Comparison of ENCODE assay signal across 24 cellular contexts in the genomic region with DNA sequence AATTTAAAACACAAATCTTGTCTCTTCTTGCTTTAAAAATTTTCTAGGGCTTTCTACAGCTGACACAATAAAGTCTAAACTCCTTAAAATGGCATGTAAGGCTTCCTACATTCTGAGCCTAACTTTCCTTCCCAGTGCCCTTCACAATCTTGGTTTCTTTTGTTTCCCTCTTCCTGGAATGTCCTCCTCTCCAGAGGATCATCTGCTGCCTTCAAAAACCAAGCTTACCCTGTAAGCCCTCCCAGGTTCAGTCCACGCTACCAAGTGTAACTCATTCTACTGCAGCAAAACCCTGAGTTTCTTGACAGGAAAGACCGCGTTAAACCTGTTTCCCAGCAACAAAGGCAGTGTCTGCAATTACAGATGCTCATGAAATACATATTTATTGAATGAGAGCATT.
DNase-seq lines count a peak whose midpoint lies in the region; ATAC-seq and TF ChIP-seq lines count a peak whose summit lies in the region.
"Had no signal": no experiment of that assay in that cellular context is flagged by ENCODE, and none has a peak within 500 bp of the region (broad histone marks: within the 10 kb centered on the region; RNA-seq: fewer than 3 reads in every experiment).

No MANE protein-coding gene starts in this region.

- ATAC-seq in GM19372 (IDR thresholded peaks at IDR 0.05; ENCODE audit: low read depth, unreplicated experiment) (peak; percentile 3), HG02970 (IDR thresholded peaks at IDR 0.05; ENCODE audit: low FRiP score, unreplicated experiment) (peak; percentile 14), right cardiac atrium (no peak)
- ATAC-seq in central memory CD8-positive, alpha-beta T cell (replicated peaks; ENCODE audit: extremely low read depth, poor library complexity, severe bottlenecking): no peak
- ATAC-seq: esophagus mucosa, SK-N-SH treated with all-trans-retinoic acid at 6 μM for 48 hours had no signal

- H3K79me2 ChIP-seq in neural progenitor cell (ENCODE audit: low read depth): no peaks in the 10 kb centered on the region
- H3K79me2 ChIP-seq: hepatocyte had no signal

- H3K27me3 Mint-ChIP-seq in central memory CD8-positive, alpha-beta T cell: no peaks in the 10 kb centered on the region
- peaks cover 15% of the 10 kb centered on the region for H3K27me3 Mint-ChIP-seq in neural progenitor cell (ENCODE audit: insufficient read depth, low read depth)
- H3K27me3 Mint-ChIP-seq: activated naive CD8-positive, alpha-beta T cell treated with anti-CD3 and anti-CD28 coated beads, Interleukin-2, amount 10 ng/mL, durations not matched to agents 7 days and 5 days; CD4-positive, alpha-beta T cell had no signal

- no peaks in the 10 kb centered on the region for H3K27me3 ChIP-seq in neural progenitor cell
- no peaks in the 10 kb centered on the region for H3K27me3 ChIP-seq in right cardiac atrium (ENCODE audit: control insufficient read depth, insufficient read depth)
- H3K27me3 ChIP-seq: hepatocyte, tibial artery had no signal

- intact Hi-C loops in right cardiac atrium (cut with DNase I): no loop called here

- H2AFZ ChIP-seq in neural progenitor cell (replicated peaks): no peak overlapping the region
- H2AFZ ChIP-seq: hepatocyte had no signal

- H3K4me2 ChIP-seq in neural progenitor cell: peak overlapping the region; percentile 47
- H3K4me2 ChIP-seq: hepatocyte had no signal

- H3K4me3 ChIP-seq in neural progenitor cell (no peak overlapping the region), right cardiac atrium (ENCODE audit: low read length) (no peak overlapping the region)
- H3K4me3 ChIP-seq: hepatocyte, tibial artery had no signal

- peaks cover 40% of the 10 kb centered on the region for H3K4me1 Mint-ChIP-seq in central memory CD8-positive, alpha-beta T cell
- peaks cover 25% of the 10 kb centered on the region for H3K4me1 Mint-ChIP-seq in neural progenitor cell
- H3K4me1 Mint-ChIP-seq: activated naive CD8-positive, alpha-beta T cell treated with anti-CD3 and anti-CD28 coated beads, Interleukin-2, amount 10 ng/mL, durations not matched to agents 7 days and 5 days had no signal

- H3K4me1 ChIP-seq in neural progenitor cell (peaks cover 44% of the 10 kb centered on the region), right cardiac atrium (ENCODE audit: control insufficient read depth, insufficient read depth, low read length) (no peaks in the 10 kb centered on the region)
- H3K4me1 ChIP-seq: tibial artery had no signal

- no peaks in the 10 kb centered on the region for H3K9me3 Mint-ChIP-seq in central memory CD8-positive, alpha-beta T cell
- no peaks in the 10 kb centered on the region for H3K9me3 Mint-ChIP-seq in neural progenitor cell
- H3K9me3 Mint-ChIP-seq: activated naive CD8-positive, alpha-beta T cell treated with anti-CD3 and anti-CD28 coated beads, Interleukin-2, amount 10 ng/mL, durations not matched to agents 7 days and 5 days; activated T-helper 2 cell treated with anti-CD3 and anti-CD28 coated beads, Interferon-gamma antibody, Interleukin-2, Interleukin-4, amounts not matched to agents 10 μg/mL and 5 μg/mL and 100 μg/mL, durations not matched to agents 14 hours and 24 hours and 36 hours; CD4-positive, alpha-beta T cell had no signal

- no peak overlapping the region for H3K9ac ChIP-seq in neural progenitor cell

- H3K36me3 ChIP-seq in neural progenitor cell: no peaks in the 10 kb centered on the region
- H3K36me3 ChIP-seq: tibial artery had no signal

- no peak for TF ChIP-seq CTCF in neural progenitor cell (IDR thresholded peaks at IDR 0.05)

- H3K27ac Mint-ChIP-seq in central memory CD8-positive, alpha-beta T cell (ENCODE audit: low read depth): peak overlapping the region; percentile 79
- no peak overlapping the region for H3K27ac Mint-ChIP-seq in neural progenitor cell
- H3K27ac Mint-ChIP-seq: activated naive CD8-positive, alpha-beta T cell treated with anti-CD3 and anti-CD28 coated beads, Interleukin-2, amount 10 ng/mL, durations not matched to agents 7 days and 5 days; activated T-helper 2 cell treated with anti-CD3 and anti-CD28 coated beads, Interferon-gamma antibody, Interleukin-2, Interleukin-4, amounts not matched to agents 10 μg/mL and 5 μg/mL and 100 μg/mL, durations not matched to agents 14 hours and 24 hours and 36 hours; CD4-positive, alpha-beta T cell had no signal

- no peaks in the 10 kb centered on the region for H4K20me1 ChIP-seq in neural progenitor cell (ENCODE audit: low read depth)

- H3K27ac ChIP-seq in neural progenitor cell (no peak overlapping the region), right cardiac atrium (ENCODE audit: low read length) (no peak overlapping the region)
- H3K27ac ChIP-seq: hepatocyte, tibial artery, VCaP had no signal

- H3K9me3 ChIP-seq in neural progenitor cell (ENCODE audit: low read depth) (no peaks in the 10 kb centered on the region), right cardiac atrium (ENCODE audit: control insufficient read depth, low read length) (no peaks in the 10 kb centered on the region)
- H3K9me3 ChIP-seq: tibial artery had no signal

- 85% methylated on average over 3 of the region's 3 CpGs for WGBS in right cardiac atrium

- peaks cover 19% of the 10 kb centered on the region for H3F3A ChIP-seq in neural progenitor cell (ENCODE audit: low read depth)

- peak overlapping the region; percentile 36 for H3K4me3 Mint-ChIP-seq in central memory CD8-positive, alpha-beta T cell
- no peak overlapping the region for H3K4me3 Mint-ChIP-seq in neural progenitor cell
- H3K4me3 Mint-ChIP-seq: activated naive CD8-positive, alpha-beta T cell treated with anti-CD3 and anti-CD28 coated beads, Interleukin-2, amount 10 ng/mL, durations not matched to agents 7 days and 5 days; CD4-positive, alpha-beta T cell had no signal

- H3K36me3 Mint-ChIP-seq in central memory CD8-positive, alpha-beta T cell (ENCODE audit: insufficient read depth): peaks cover 18% of the 10 kb centered on the region
- no peaks in the 10 kb centered on the region for H3K36me3 Mint-ChIP-seq in neural progenitor cell
- H3K36me3 Mint-ChIP-seq: activated naive CD8-positive, alpha-beta T cell treated with anti-CD3 and anti-CD28 coated beads, Interleukin-2, amount 10 ng/mL, durations not matched to agents 7 days and 5 days had no signal

- DNase-seq in central memory CD8-positive, alpha-beta T cell (ENCODE audit: low spot score in 2 of 2): no peak
- DNase-seq in neural progenitor cell (ENCODE audit: low spot score) (peak; percentile 28), right cardiac atrium (no peak), NCI-H345 treated with DMSO at 0.1 percent for 48 hours (lab: John Stamatoyannopoulos, UW; ENCODE audit: unreplicated experiment) (no peak), COR-L47 (lab: John Stamatoyannopoulos, UW) (no peak)
- DNase-seq in effector CD8-positive, alpha-beta T cell (lab: John Stamatoyannopoulos, UW): no peak
- DNase-seq: activated CD4-positive, alpha-beta T cell treated with anti-CD3 and anti-CD28 coated beads, Interleukin-2, amount 50 U/mL, for 1 hour; activated naive CD8-positive, alpha-beta T cell treated with anti-CD3 and anti-CD28 coated beads, Interleukin-2, amount 10 ng/mL, durations not matched to agents 7 days and 5 days; CD4-positive, alpha-beta T cell; H7; NCI-H1105 treated with DMSO at 0.1 percent for 48 hours; NCI-H2107; NCI-H524; occipital lobe; stimulated activated CD4-positive, alpha-beta T cell treated with anti-CD3 and anti-CD28 coated beads, Interleukin-2, amount 100 ng/mL, for 48 hours; stimulated activated naive CD4-positive, alpha-beta T cell treated with Interleukin-2 at 50 U/mL for 16 hours; tibial artery had no signal

Comparison
In these comparisons a context has a peak if more than half of its experiments do, and no peak if none do; other contexts are left out.
1. ATAC-seq: peak in GM19372 (single experiment) and HG02970 (single experiment); none in central memory CD8-positive, alpha-beta T cell (single experiment) and right cardiac atrium (0 of 2).